Comparison of ENCODE assay signal across 7 cellular contexts in genomic region chr21:33324311-33325221, GRCh38. TPM values are rescaled to one million over a fixed set of nuclear protein-coding genes. Genes with fewer than 3 reads are reported as not detected.
DNase-seq lines count a peak whose midpoint lies in the region; ATAC-seq, FAIRE-seq and TF ChIP-seq lines count a peak whose summit lies in the region.

Gene IFNAR1 (plus strand): TSS chr21:33324970. CDS start chr21:33325056, 86 bp downstream.

- peaks cover 5% of the 10 kb centered on the region for H3K36me3 Mint-ChIP-seq in astrocyte (ENCODE audit: low read depth, unreplicated experiment)

- DNase-seq in NCI-H187 treated with DMSO at 0.1 percent for 48 hours (lab: John Stamatoyannopoulos, UW), result peak; percentile 97
- peak; percentile 92 for DNase-seq in astrocyte (ENCODE audit: low read depth)
- DNase-seq in hepatic stellate cell (ENCODE audit: low spot score), result peak; percentile 95
- peak; percentile 90 for DNase-seq in renal cortical epithelial cell (ENCODE audit: low read depth)

- H3K27me3 Mint-ChIP-seq in astrocyte (ENCODE audit: low read depth, unreplicated experiment), result no peaks in the 10 kb centered on the region

- no peaks in the 10 kb centered on the region for H3K9me3 ChIP-seq in astrocyte (ENCODE audit: insufficient read depth, low read depth, low read length)

- H3K27ac ChIP-seq in astrocyte (ENCODE audit: low read depth, low read length), result peak within 1 kb of the TSS; percentile 95

- H4K20me1 ChIP-seq in astrocyte (ENCODE audit: insufficient read depth, low read length), result peaks cover 14% of the 10 kb centered on the region

- no peaks in the 10 kb centered on the region for H3K36me3 ChIP-seq in astrocyte (ENCODE audit: insufficient read depth, low read length)

- H3K4me3 Mint-ChIP-seq in astrocyte (ENCODE audit: unreplicated experiment), result no peak within 1 kb of the TSS

- no peaks in the 10 kb centered on the region for H3K9me3 Mint-ChIP-seq in astrocyte (ENCODE audit: unreplicated experiment)

- H3K79me2 ChIP-seq in astrocyte (ENCODE audit: insufficient read depth, low read length), result peaks cover 42% of the 10 kb centered on the region

- peak; percentile 90 for TF ChIP-seq POLR2A in GM18505 (IDR thresholded peaks at IDR 0.05; ENCODE audit: borderline replicate concordance, extremely low read depth, insufficient read depth, insufficient read length)

- H3K4me2 ChIP-seq in astrocyte (ENCODE audit: low read length), result peak within 1 kb of the TSS; percentile 96

- H3K4me3 ChIP-seq in astrocyte (ENCODE audit: insufficient read depth, low read depth, low read length), result peak within 1 kb of the TSS; percentile 92

- no peak for TF ChIP-seq CTCF in astrocyte (IDR thresholded peaks at IDR 0.05; ENCODE audit: insufficient read depth, low read depth, low read length)

- H2AFZ ChIP-seq in astrocyte (ENCODE audit: low read depth, low read length), result peak within 1 kb of the TSS; percentile 98

- no peaks in the 10 kb centered on the region for H3K4me1 ChIP-seq in astrocyte (ENCODE audit: insufficient read depth, low read length)

- intact Hi-C loops in T-helper 2 cell treated with Interferon-gamma antibody and Interleukin-4, amounts not matched to agents 100 ng/mL and 5 ng/mL, for 36 hours (cut with micrococcal nuclease), result loop anchor here (1.0 to 5.0 kb wide), 5 partner anchors 38 to 218 kb away; partner anchors contain the start of genes GART and IL10RB

- peak; percentile 69 for ATAC-seq in GM18505 (IDR thresholded peaks at IDR 0.05; ENCODE audit: unreplicated experiment)
- ATAC-seq in HG02970 (IDR thresholded peaks at IDR 0.05; ENCODE audit: low FRiP score, unreplicated experiment), result peak; percentile 89

- H3K27ac Mint-ChIP-seq in astrocyte (ENCODE audit: unreplicated experiment), result no peak within 1 kb of the TSS

- FAIRE-seq in astrocyte (lab: Jason Lieb, UNC), result no peak

- no peaks in the 10 kb centered on the region for H3K27me3 ChIP-seq in astrocyte (ENCODE audit: insufficient read depth, low read length)

- peak within 1 kb of the TSS; percentile 97 for H3K9ac ChIP-seq in astrocyte (ENCODE audit: low read length)

- H3K4me1 Mint-ChIP-seq in astrocyte (ENCODE audit: low read depth, unreplicated experiment), result no peaks in the 10 kb centered on the region

RNA-seq across cellular contexts. Expression of gene IFNAR1, which starts in this region (rescaled TPM):
- total RNA-seq in T-helper 2 cell treated with Interferon-gamma antibody and Interleukin-4, amounts not matched to agents 100 ng/mL and 5 ng/mL, for 36 hours, result 32.3 and 33.6 TPM in 2 replicates
- 42.9 and 44.0 TPM in 2 replicates for total RNA-seq in astrocyte
- total RNA-seq in renal cortical epithelial cell, result 19.6 and 58.3 TPM in 2 replicates

Comparison
In these comparisons a context has a peak if more than half of its experiments do, and no peak if none do; other contexts are left out.
1. Peak in every context shown above with its lines: DNase-seq, ATAC-seq, H3K4me3 ChIP-seq and H3K27ac ChIP-seq.